ENCODE assay signal across 14 cellular contexts in genomic region chr11:104124979-104125378, GRCh38. TPM values are rescaled to one million over a fixed set of nuclear protein-coding genes. Genes with fewer than 3 reads are reported as not detected.
DNase-seq lines count a peak whose midpoint lies in the region; ATAC-seq and TF ChIP-seq lines count a peak whose summit lies in the region.
"Had no signal": no experiment of that assay in that cellular context is flagged by ENCODE, and none has a peak within 500 bp of the region (broad histone marks: within the 10 kb centered on the region; RNA-seq: fewer than 3 reads in every experiment).

No MANE protein-coding gene starts in this region.

- H3K36me3 Mint-ChIP-seq in osteocyte (ENCODE audit: unreplicated experiment): no peaks in the 10 kb centered on the region
- H3K36me3 Mint-ChIP-seq: naive B cell had no signal

- no peak overlapping the region for H3K27ac Mint-ChIP-seq in osteocyte (ENCODE audit: unreplicated experiment)
- H3K27ac Mint-ChIP-seq: activated naive CD4-positive, alpha-beta T cell treated with anti-CD3 and anti-CD28 coated beads for 36 hours; naive B cell had no signal

- peak; percentile 10 for DNase-seq in NCI-H2227 (lab: John Stamatoyannopoulos, UW; ENCODE audit: unreplicated experiment)
- no peak for DNase-seq in DMS53 treated with DMSO at 0.1 percent for 48 hours (lab: John Stamatoyannopoulos, UW; ENCODE audit: unreplicated experiment)
- no peak for DNase-seq in DMS114 treated with DMSO at 0.1 percent for 48 hours (lab: John Stamatoyannopoulos, UW; ENCODE audit: unreplicated experiment)
- no peak for DNase-seq in osteocyte (ENCODE audit: extremely low spot score, unreplicated experiment)
- DNase-seq in SK-N-DZ (ENCODE audit: low spot score): no peak
- DNase-seq: activated naive CD4-positive, alpha-beta T cell treated with anti-CD3 and anti-CD28 coated beads for 36 hours; body of pancreas; MV-4-11; naive B cell; psoas muscle had no signal

- no peak overlapping the region for H3K4me3 Mint-ChIP-seq in osteocyte (ENCODE audit: unreplicated experiment)
- H3K4me3 Mint-ChIP-seq: activated naive CD4-positive, alpha-beta T cell treated with anti-CD3 and anti-CD28 coated beads for 36 hours; naive B cell had no signal

- TF ChIP-seq CTCF in osteocyte (IDR thresholded peaks at IDR 0.05): no peak

- H3K4me1 Mint-ChIP-seq in osteocyte (ENCODE audit: unreplicated experiment): peaks cover 11% of the 10 kb centered on the region
- H3K4me1 Mint-ChIP-seq: naive B cell had no signal

- no peaks in the 10 kb centered on the region for H3K27me3 Mint-ChIP-seq in osteocyte (ENCODE audit: unreplicated experiment)

- ATAC-seq in GM18858 (IDR thresholded peaks at IDR 0.05; ENCODE audit: unreplicated experiment) (peak; percentile 78), GM19468 (IDR thresholded peaks at IDR 0.05; ENCODE audit: extremely low read depth, unreplicated experiment) (peak; percentile 35), HG02885 (IDR thresholded peaks at IDR 0.05; ENCODE audit: poor library complexity, unreplicated experiment) (peak; percentile 61)
- ATAC-seq: body of pancreas, HepG2, psoas muscle had no signal

- H3K9me3 Mint-ChIP-seq in osteocyte (ENCODE audit: unreplicated experiment): no peaks in the 10 kb centered on the region
- H3K9me3 Mint-ChIP-seq: activated naive CD4-positive, alpha-beta T cell treated with anti-CD3 and anti-CD28 coated beads for 36 hours had no signal

RNA-seq across cellular contexts. Expression of gene PDGFD, which starts 39.0 kb away (rescaled TPM):
- total RNA-seq in osteocyte: 2.2 and 3.6 TPM in 2 replicates
- polyA plus RNA-seq in SK-N-DZ (2014; cell fraction: cytosol; rRNA removed): 0.96 and 1.4 TPM in 2 replicates
- 0.63 and 0.69 TPM in 2 replicates for polyA plus RNA-seq in SK-N-DZ (2014; cell fraction: nucleus; rRNA removed)
- total RNA-seq: activated naive CD4-positive, alpha-beta T cell treated with anti-CD3 and anti-CD28 coated beads for 36 hours had no signal
